In the genomic region with DNA sequence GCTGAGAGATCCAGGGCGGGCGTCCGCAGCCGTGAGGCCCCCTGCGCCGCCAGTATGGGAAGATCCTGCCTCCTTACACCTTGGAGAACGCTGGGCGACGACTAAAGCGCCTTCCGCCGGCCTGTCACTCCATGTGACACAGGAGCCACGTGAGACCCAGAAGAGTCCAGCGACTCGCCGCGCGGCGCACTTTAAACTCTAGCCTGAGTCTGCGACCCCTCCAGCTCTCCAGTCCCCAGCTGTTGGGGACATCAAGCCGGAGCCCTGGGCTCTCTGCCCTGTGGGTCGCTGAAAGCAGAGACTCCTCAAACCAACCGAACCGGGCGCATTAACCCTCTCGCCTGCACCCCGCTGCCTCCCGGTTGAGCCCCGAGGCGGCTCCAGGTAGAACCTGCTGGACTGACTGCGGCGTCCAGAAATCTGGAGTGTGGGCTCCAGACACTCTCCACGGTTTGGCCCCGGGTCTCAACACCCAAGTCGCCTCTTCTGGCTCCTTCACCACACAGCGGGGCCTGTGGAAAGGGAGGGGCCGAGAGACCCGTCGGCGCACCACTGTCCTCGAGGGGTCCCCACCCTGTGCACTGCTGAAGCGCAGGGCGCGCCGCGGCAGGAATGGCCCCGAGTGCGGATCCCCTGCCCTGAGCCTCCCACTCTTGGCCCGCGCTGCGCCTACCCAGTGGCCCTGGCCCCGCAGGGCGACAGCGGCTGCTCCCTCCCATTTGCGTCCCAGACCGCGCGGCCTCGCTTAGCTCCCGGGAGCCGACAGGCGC, we compare ENCODE assay signal across 10 cellular contexts. TPM values are rescaled to one million over a fixed set of nuclear protein-coding genes. Genes with fewer than 3 reads are reported as not detected.
DNase-seq lines count a peak whose midpoint lies in the region; ATAC-seq, FAIRE-seq and TF ChIP-seq lines count a peak whose summit lies in the region.
"Had no signal": no experiment of that assay in that cellular context is flagged by ENCODE, and none has a peak within 500 bp of the region (broad histone marks: within the 10 kb centered on the region; RNA-seq: fewer than 3 reads in every experiment).

No MANE protein-coding gene starts in this region.

- peaks cover 14% of the 10 kb centered on the region for H3K4me1 ChIP-seq in HUES48 (ENCODE audit: control insufficient read depth, insufficient read depth, low read length)
- peaks cover 22% of the 10 kb centered on the region for H3K4me1 ChIP-seq in keratinocyte (ENCODE audit: control insufficient read depth, extremely low read depth, insufficient read depth, low read length)
- H3K4me1 ChIP-seq in PC-3 (ENCODE audit: insufficient read depth, low read length), result no peaks in the 10 kb centered on the region

- H3K36me3 Mint-ChIP-seq in activated naive CD8-positive, alpha-beta T cell treated with anti-CD3 and anti-CD28 coated beads, Interleukin-2, amount 50 U/mL, for 24 hours (ENCODE audit: low read depth), result peaks cover 2% of the 10 kb centered on the region

- H3K9ac ChIP-seq in HUES48 (ENCODE audit: low read depth, low read length) (no peak overlapping the region), keratinocyte (ENCODE audit: control insufficient read depth, extremely low read depth, insufficient read depth, low read length) (no peak overlapping the region), PC-3 (ENCODE audit: low read length) (no peak overlapping the region)

- H3K79me2 ChIP-seq in keratinocyte (ENCODE audit: control insufficient read depth, insufficient read depth, low read length) (no peaks in the 10 kb centered on the region), PC-3 (ENCODE audit: low read length) (peaks cover 6% of the 10 kb centered on the region; the same call in 1 of the 2 replicates)

- H3K4me3 Mint-ChIP-seq in activated naive CD8-positive, alpha-beta T cell treated with anti-CD3 and anti-CD28 coated beads, Interleukin-2, amount 50 U/mL, for 24 hours, result peak overlapping the region; percentile 46

- H3K4me1 Mint-ChIP-seq in activated naive CD8-positive, alpha-beta T cell treated with anti-CD3 and anti-CD28 coated beads, Interleukin-2, amount 50 U/mL, for 24 hours, result peaks cover 31% of the 10 kb centered on the region

- no peak for FAIRE-seq in keratinocyte (lab: Jason Lieb, UNC)
- FAIRE-seq: bronchial epithelial cell had no signal

- H3K27ac ChIP-seq in HUES48 (ENCODE audit: low read depth, low read length) (no peak overlapping the region), keratinocyte (ENCODE audit: control insufficient read depth, insufficient read depth, low read length) (no peak overlapping the region), PC-3 (ENCODE audit: low read length) (no peak overlapping the region)
- H3K27ac ChIP-seq: HL-60 had no signal

- H3F3A ChIP-seq in PC-3 (ENCODE audit: low read length, unreplicated experiment), result no peaks in the 10 kb centered on the region

- H3K27ac Mint-ChIP-seq in activated naive CD8-positive, alpha-beta T cell treated with anti-CD3 and anti-CD28 coated beads, Interleukin-2, amount 50 U/mL, for 24 hours, result no peak overlapping the region

- dilution Hi-C loops in keratinocyte (cut with MboI; ENCODE audit: extremely low pct_ligation_motif_present, low sequenced_read_pairs), result no loop called here

- no peaks in the 10 kb centered on the region for H3K9me1 ChIP-seq in keratinocyte (ENCODE audit: control insufficient read depth, extremely low read depth, insufficient read depth, low read length)

- H3K9me3 ChIP-seq in HUES48 (ENCODE audit: control insufficient read depth, insufficient read depth, low read length) (no peaks in the 10 kb centered on the region), keratinocyte (ENCODE audit: control insufficient read depth, low read depth, low read length) (no peaks in the 10 kb centered on the region), PC-3 (ENCODE audit: low read length) (no peaks in the 10 kb centered on the region)

- H4K20me1 ChIP-seq in keratinocyte (ENCODE audit: control insufficient read depth, extremely low read depth, insufficient read depth, low read length), result no peaks in the 10 kb centered on the region
- H4K20me1 ChIP-seq in PC-3 (ENCODE audit: low read length), result no peaks in the 10 kb centered on the region

- H3K27me3 ChIP-seq in HUES48 (ENCODE audit: control insufficient read depth, insufficient read depth, low read length) (peaks cover 70% of the 10 kb centered on the region), keratinocyte (ENCODE audit: control insufficient read depth, extremely low read depth, insufficient read depth, low read length) (peaks cover 56% of the 10 kb centered on the region), PC-3 (ENCODE audit: low read length) (peaks cover 10% of the 10 kb centered on the region)

- H3K4me2 ChIP-seq in keratinocyte (ENCODE audit: control insufficient read depth, extremely low read depth, insufficient read depth, low read depth, low read length), result peak overlapping the region; percentile 37
- no peak overlapping the region for H3K4me2 ChIP-seq in PC-3 (ENCODE audit: low read length)

- no peaks in the 10 kb centered on the region for H3K9me3 Mint-ChIP-seq in activated naive CD8-positive, alpha-beta T cell treated with anti-CD3 and anti-CD28 coated beads, Interleukin-2, amount 50 U/mL, for 24 hours

- intact Hi-C loops in PC-3 (cut with micrococcal nuclease), result no loop called here

- no peaks in the 10 kb centered on the region for H3K9me2 ChIP-seq in PC-3 (replicated peaks; ENCODE audit: low read length)

- no TSS peak for BruUV-seq in PC-3 (replicated peaks; lab: Mats Ljungman, UMichigan)

- DNase-seq in activated naive CD8-positive, alpha-beta T cell treated with anti-CD3 and anti-CD28 coated beads, Interleukin-2, amount 50 U/mL, for 24 hours, result peak; percentile 59
- no peak for DNase-seq in keratinocyte (ENCODE audit: low read depth, low spot score)
- peak; percentile 25 to 45 for DNase-seq in stimulated activated CD4-positive, alpha-beta T cell treated with anti-CD3 and anti-CD28 coated beads, Interleukin-2, amount 100 ng/mL, for 48 hours
- no peak for DNase-seq in PC-3
- no peak for DNase-seq in central memory CD4-positive, alpha-beta T cell
- no peak for DNase-seq in SKM-1 (lab: John Stamatoyannopoulos, UW; ENCODE audit: unreplicated experiment)

- no peak for ATAC-seq in activated naive CD8-positive, alpha-beta T cell treated with anti-CD3 and anti-CD28 coated beads, Interleukin-2, amount 50 U/mL, for 24 hours
- ATAC-seq in GM21526 (IDR thresholded peaks at IDR 0.05; ENCODE audit: low FRiP score, unreplicated experiment) (no peak), PC-3 (no peak)

- H3K36me3 ChIP-seq in HUES48 (ENCODE audit: control insufficient read depth, insufficient read depth, low read length) (no peaks in the 10 kb centered on the region), keratinocyte (ENCODE audit: control insufficient read depth in 2 of 2, extremely low read depth in 1 of 2, insufficient read depth in 2 of 2, low read length in 2 of 2) (no peaks in the 10 kb centered on the region), PC-3 (ENCODE audit: low read depth, low read length) (no peaks in the 10 kb centered on the region; the same call in 1 of the 2 replicates)

- peak overlapping the region; percentile 83 for H3K4me3 ChIP-seq in HUES48 (ENCODE audit: low read depth, low read length)
- peak overlapping the region in 2 of 3 experiments; percentile 37 to 42 for H3K4me3 ChIP-seq in keratinocyte (ENCODE audit: control insufficient read depth in 2 of 3, extremely low read depth in 1 of 3, insufficient read depth in 2 of 3, low read depth in 1 of 3, low read length in 3 of 3)
- no peak overlapping the region for H3K4me3 ChIP-seq in PC-3 (ENCODE audit: low read length)

- POLR2A ChIA-PET in PC-3 (lab: Charles Lee; ENCODE audit: unreplicated experiment), result no interaction called here

- peaks cover 15% of the 10 kb centered on the region for H3K27me3 Mint-ChIP-seq in activated naive CD8-positive, alpha-beta T cell treated with anti-CD3 and anti-CD28 coated beads, Interleukin-2, amount 50 U/mL, for 24 hours

- TF ChIP-seq CTCF in keratinocyte (optimal IDR thresholded peaks at IDR 0.05 in 1 of 3, IDR thresholded peaks at IDR 0.05 in 1 of 3, conservative IDR thresholded peaks at IDR 0.05 in 1 of 3; ENCODE audit: extremely low read depth in 1 of 3, insufficient read depth in 2 of 3, low read length in 3 of 3) (no peak), PC-3 (conservative IDR thresholded peaks at IDR 0.05; ENCODE audit: low read depth, low read length) (no peak)

- CTCF ChIA-PET in PC-3 (lab: Charles Lee), result no interaction called here

- peak overlapping the region; percentile 51 for H2AFZ ChIP-seq in keratinocyte (ENCODE audit: control insufficient read depth, low read length)
- no peak overlapping the region for H2AFZ ChIP-seq in PC-3 (ENCODE audit: low read length)

RNA-seq across cellular contexts. Expression of a gene that starts 1.8 kb away (rescaled TPM):
- 0.48 to 0.71 TPM (median 0.71 TPM) in 3 replicates for polyA plus RNA-seq in keratinocyte
- polyA plus RNA-seq in keratinocyte (2011; ENCODE audit: low read depth), result 0.07 TPM
- polyA plus RNA-seq in keratinocyte (2011; cell fraction: cytosol; rRNA removed), result 0.23 and 0.51 TPM in 2 replicates
- 1.5 and 1.6 TPM in 2 replicates for polyA plus RNA-seq in keratinocyte (2011; cell fraction: nucleus; rRNA removed)
- polyA plus RNA-seq in keratinocyte (2012; ENCODE audit: low replicate concordance), result 0.14 and 0.44 TPM in 2 replicates
- 0.69 to 2.8 TPM (median 0.79 TPM) in 3 replicates for polyA minus RNA-seq in keratinocyte
- 1.2 TPM for polyA minus RNA-seq in keratinocyte (2011; cell fraction: cytosol; rRNA and poly(A)+ RNA removed)
- polyA minus RNA-seq in keratinocyte (2011; cell fraction: nucleus; rRNA and poly(A)+ RNA removed), result 1.5 and 2.4 TPM in 2 replicates
- 1.9 and 2.1 TPM in 2 replicates for total RNA-seq in PC-3 (2014; rRNA removed)

Comparison
In these comparisons a context has a peak if more than half of its experiments do, and no peak if none do; other contexts are left out.
1. DNase-seq: peak in activated naive CD8-positive, alpha-beta T cell treated with anti-CD3 and anti-CD28 coated beads, Interleukin-2, amount 50 U/mL, for 24 hours (single experiment) and stimulated activated CD4-positive, alpha-beta T cell treated with anti-CD3 and anti-CD28 coated beads, Interleukin-2, amount 100 ng/mL, for 48 hours (2 of 2); none in keratinocyte (single experiment), PC-3 (single experiment), central memory CD4-positive, alpha-beta T cell (single experiment) and SKM-1 (single experiment).